ENCODE assay signal across 1 cellular context in genomic region chr1:84442256-84442655, GRCh38.
TF ChIP-seq lines count a peak whose summit lies in the region.

No MANE protein-coding gene starts in this region.

TF ChIP-seq in H1, 55 proteins besides CTCF, POLR2A, EP300 and RAD21 (continued from another document):
- TF ChIP-seq ATF2 (IDR thresholded peaks at IDR 0.05; ENCODE audit: low read length), result no peak
- no peak for TF ChIP-seq BCL11A (IDR thresholded peaks at IDR 0.05; ENCODE audit: low read depth in 2 of 2, low read length in 2 of 2)
- TF ChIP-seq KDM4A (IDR thresholded peaks at IDR 0.05; ENCODE audit: low read depth, low read length, severe bottlenecking), result no peak
- TF ChIP-seq CBX5 (IDR thresholded peaks at IDR 0.05; ENCODE audit: low read depth, low read length), result no peak
- no peak for TF ChIP-seq TCF12 (IDR thresholded peaks at IDR 0.05; ENCODE audit: low read depth, low read length)
- TF ChIP-seq RFX5 (IDR thresholded peaks at IDR 0.05; ENCODE audit: borderline replicate concordance, low read depth, low read length), result no peak
- TF ChIP-seq ZNF274 (IDR thresholded peaks at IDR 0.05; ENCODE audit: borderline replicate concordance, extremely low read depth, low read length), result no peak
- no peak for TF ChIP-seq SP4 (IDR thresholded peaks at IDR 0.05; ENCODE audit: low read length)
- no peak for TF ChIP-seq SP1 (IDR thresholded peaks at IDR 0.05; ENCODE audit: low read depth, low read length)
- TF ChIP-seq RBBP5 (IDR thresholded peaks at IDR 0.05; ENCODE audit: borderline replicate concordance, low read depth, low read length), result no peak
- no peak for TF ChIP-seq TAF7 (optimal IDR thresholded peaks at IDR 0.05; ENCODE audit: borderline replicate concordance, low read depth, low read length)
